Comparison of ENCODE assay signal across 7 cellular contexts in genomic region chr20:62804021-62804631, GRCh38.
A peak's percentile ranks its signal among the peaks of the same experiment; 100 is the strongest.
DNase-seq lines count a peak whose midpoint lies in the region; ATAC-seq and TF ChIP-seq lines count a peak whose summit lies in the region.

No MANE protein-coding gene starts in this region.

- H3K27ac Mint-ChIP-seq in central memory CD8-positive, alpha-beta T cell (ENCODE audit: low read depth): peak overlapping the region; percentile 97
- no peak overlapping the region for H3K27ac Mint-ChIP-seq in nephron progenitor cell

- peak overlapping the region; percentile 68 for H3K4me3 ChIP-seq in LNCaP clone FGC (ENCODE audit: low read depth, low read length)

- peaks cover 31% of the 10 kb centered on the region for H3K36me3 Mint-ChIP-seq in central memory CD8-positive, alpha-beta T cell (ENCODE audit: insufficient read depth)
- H3K36me3 Mint-ChIP-seq in nephron progenitor cell (ENCODE audit: low read depth): peaks cover 24% of the 10 kb centered on the region

- ATAC-seq in central memory CD8-positive, alpha-beta T cell (replicated peaks; ENCODE audit: extremely low read depth, poor library complexity, severe bottlenecking): peak; percentile 45
- no peak for ATAC-seq in HG03457 (IDR thresholded peaks at IDR 0.05; ENCODE audit: unreplicated experiment)

- TF ChIP-seq CTCF in GM12872 (IDR thresholded peaks at IDR 0.05; ENCODE audit: insufficient read depth, low read depth, low read length) (peak; percentile 16; the same call in 1 of the 3 replicates), LNCaP clone FGC (IDR thresholded peaks at IDR 0.05; ENCODE audit: control insufficient read depth, extremely low read depth, insufficient read depth) (no peak), nephron progenitor cell (IDR thresholded peaks at IDR 0.05) (no peak)

- no peaks in the 10 kb centered on the region for H3K9me3 Mint-ChIP-seq in central memory CD8-positive, alpha-beta T cell
- no peaks in the 10 kb centered on the region for H3K9me3 Mint-ChIP-seq in nephron progenitor cell

- H3K27me3 Mint-ChIP-seq in central memory CD8-positive, alpha-beta T cell: no peaks in the 10 kb centered on the region
- peaks cover 11% of the 10 kb centered on the region for H3K27me3 Mint-ChIP-seq in nephron progenitor cell (ENCODE audit: low read depth, poor library complexity)

- peaks cover 27% of the 10 kb centered on the region for H3K4me1 Mint-ChIP-seq in central memory CD8-positive, alpha-beta T cell
- H3K4me1 Mint-ChIP-seq in nephron progenitor cell: peaks cover 38% of the 10 kb centered on the region

- H3K4me3 Mint-ChIP-seq in central memory CD8-positive, alpha-beta T cell: peak overlapping the region; percentile 95
- peak overlapping the region; percentile 85 for H3K4me3 Mint-ChIP-seq in nephron progenitor cell

- DNase-seq in LNCaP clone FGC (ENCODE audit: low read depth) (no peak), nephron progenitor cell (no peak), D341Med (ENCODE audit: low spot score) (no peak), hippocampal formation (lab: John Stamatoyannopoulos, UW) (no peak)
- no peak for DNase-seq in central memory CD8-positive, alpha-beta T cell (ENCODE audit: low spot score in 2 of 2)
